Comparison of ENCODE assay signal across 8 cellular contexts in genomic region chrX:120310861-120311631, GRCh38. TPM values are rescaled to one million over a fixed set of nuclear protein-coding genes. Genes with fewer than 3 reads are reported as not detected.
A peak's percentile ranks its signal among the peaks of the same experiment; 100 is the strongest.
DNase-seq lines count a peak whose midpoint lies in the region; ATAC-seq and TF ChIP-seq lines count a peak whose summit lies in the region.

Gene TMEM255A (minus strand): TSS chrX:120311461. CDS start chrX:120311309, 152 bp downstream.

- H3K36me3 ChIP-seq in uterus: no peaks in the 10 kb centered on the region

- no peaks in the 10 kb centered on the region for H3K9me3 ChIP-seq in uterus

- peak within 1 kb of the TSS; percentile 44 for H3K4me3 ChIP-seq in choroid plexus epithelial cell (ENCODE audit: low read depth, low read length)
- H3K4me3 ChIP-seq in uterus: peak within 1 kb of the TSS; percentile 18 to 48

- no peaks in the 10 kb centered on the region for H3K4me1 ChIP-seq in uterus

- DNase-seq in NCI-H1417 (lab: John Stamatoyannopoulos, UW) (peak in 2 of 3 experiments; percentile 65 to 76), NCI-H1417 treated with DMSO at 0.1 percent for 48 hours (lab: John Stamatoyannopoulos, UW) (no peak), NCI-H510A (lab: John Stamatoyannopoulos, UW) (peak; percentile 15), choroid plexus epithelial cell (ENCODE audit: low read depth) (no peak), midbrain (lab: John Stamatoyannopoulos, UW) (peak; percentile 13), uterus (peak; percentile 45 to 54), COLO829 (ENCODE audit: low spot score) (no peak)

- no peak for TF ChIP-seq POLR2A in uterus (IDR thresholded peaks at IDR 0.05)

- no peak for TF ChIP-seq CTCF in choroid plexus epithelial cell (conservative IDR thresholded peaks at IDR 0.05; ENCODE audit: low read depth, low read length)
- TF ChIP-seq CTCF in uterus (IDR thresholded peaks at IDR 0.05): no peak

- H3K27ac ChIP-seq in uterus: peak within 1 kb of the TSS in 1 of 2 donors; percentile 58

- intact Hi-C loops in uterus (cut with DNase I; ENCODE audit: low total_unique reads): no loop called here

- ATAC-seq in GM21515 (IDR thresholded peaks at IDR 0.05; ENCODE audit: unreplicated experiment): no peak

- H3K27me3 ChIP-seq in uterus: peaks cover 0 to under 1% of the 10 kb centered on the region in 2 donors

RNA-seq across cellular contexts. Expression of gene TMEM255A, which starts in this region (rescaled TPM):
- 1 to 10 TPM in 3 of 4 donors, under 1 TPM in 1; 0.51 to 5.7 (median 1.6) TPM for total RNA-seq in uterus

Comparison
In these comparisons a context has a peak if more than half of its experiments do, and no peak if none do; other contexts are left out.
1. DNase-seq: peak in NCI-H1417 (2 of 3), NCI-H510A (single experiment), midbrain (single experiment) and uterus (2 of 2); none in NCI-H1417 treated with DMSO at 0.1 percent for 48 hours (single experiment), choroid plexus epithelial cell (single experiment) and COLO829 (single experiment).